8 cellular contexts compared by ENCODE assay signal in the genomic region with DNA sequence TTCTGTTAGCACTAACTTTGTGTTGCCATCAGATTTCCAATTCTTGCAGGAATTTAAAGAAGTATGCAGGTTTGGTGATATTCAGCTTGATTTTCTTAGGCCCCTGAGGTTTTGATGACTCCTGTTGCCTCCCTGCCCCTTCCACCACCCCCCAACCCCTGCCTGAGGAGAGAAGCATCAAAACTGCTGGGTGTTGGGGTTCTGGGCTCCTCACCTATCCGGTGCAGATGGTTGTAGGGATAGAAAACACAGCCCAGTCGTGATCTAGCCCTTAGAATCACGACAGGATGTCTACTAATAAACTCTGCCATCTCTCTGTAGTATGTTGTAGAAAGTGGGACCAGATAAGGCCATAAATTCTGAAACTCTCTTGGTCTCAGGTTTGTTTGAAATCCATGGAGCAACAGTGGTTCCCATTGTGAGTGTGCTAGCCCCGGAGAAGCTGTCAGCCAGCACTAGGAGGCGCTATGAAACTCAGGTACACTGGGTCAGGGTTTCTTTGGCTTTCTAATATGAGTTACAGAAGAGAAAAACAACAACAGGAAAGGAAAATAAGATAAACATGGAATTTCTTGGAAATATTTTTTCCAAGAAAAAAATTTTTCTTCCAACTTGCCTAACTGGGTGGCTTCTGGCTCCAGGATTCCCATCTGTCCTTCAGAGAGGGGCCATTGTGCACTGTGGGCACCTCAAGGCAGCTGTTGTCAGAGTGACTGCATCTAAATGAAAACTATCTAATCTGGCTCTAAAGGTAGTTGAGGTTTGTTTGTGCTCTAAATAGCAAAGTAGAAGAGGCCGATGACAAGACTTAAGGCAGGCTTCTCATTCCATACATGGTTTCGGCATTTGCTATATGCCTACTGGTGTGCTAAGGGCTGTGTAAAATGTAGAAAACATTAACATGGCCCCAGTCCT.
DNase-seq lines count a peak whose midpoint lies in the region; ATAC-seq and TF ChIP-seq lines count a peak whose summit lies in the region.

No MANE protein-coding gene starts in this region.

- no peaks in the 10 kb centered on the region for H3K27me3 ChIP-seq in DND-41 (ENCODE audit: insufficient read depth, low read length, poor library complexity)

- H3K27me3 Mint-ChIP-seq in nephron (ENCODE audit: low read depth) = no peaks in the 10 kb centered on the region

- H3K4me2 ChIP-seq in DND-41 (ENCODE audit: insufficient read depth, low read length) = no peak overlapping the region

- H3K79me2 ChIP-seq in DND-41 (ENCODE audit: insufficient read depth, low read length) = no peaks in the 10 kb centered on the region

- no peak overlapping the region for H3K4me3 ChIP-seq in DND-41 (ENCODE audit: low read depth in 1 of 2, low read length in 2 of 2)

- H3K27ac Mint-ChIP-seq in nephron = peak overlapping the region in 2 of 3 experiments; percentile 0 to 3

- TF ChIP-seq RAD21 in Ishikawa (IDR thresholded peaks at IDR 0.05; ENCODE audit: low read depth) = peak; percentile 45

- no peak overlapping the region for H3K9ac ChIP-seq in DND-41 (ENCODE audit: low read depth, low read length)

- H3K4me3 Mint-ChIP-seq in nephron = no peak overlapping the region

- ATAC-seq in DND-41 (ENCODE audit: insufficient read depth, low read depth) (peak; percentile 71), HG03520 (IDR thresholded peaks at IDR 0.05; ENCODE audit: unreplicated experiment) (no peak)

- no peaks in the 10 kb centered on the region for H3K4me1 ChIP-seq in DND-41 (ENCODE audit: insufficient read depth, low read length)

- no peaks in the 10 kb centered on the region for H3K9me3 Mint-ChIP-seq in nephron

- peaks cover 71% of the 10 kb centered on the region for H3K36me3 ChIP-seq in DND-41 (ENCODE audit: insufficient read depth, low read length)

- DNase-seq in DND-41 = peak; percentile 43
- no peak for DNase-seq in T-helper 1 cell
- no peak for DNase-seq in activated effector memory CD4-positive, alpha-beta T cell treated with anti-CD3 and anti-CD28 coated beads, Interleukin-2, amount 50 U/mL, for 16 hours
- no peak for DNase-seq in superior temporal gyrus (ENCODE audit: extremely low spot score)

- H3K4me1 Mint-ChIP-seq in nephron = peaks cover 18% of the 10 kb centered on the region

- no peaks in the 10 kb centered on the region for H4K20me1 ChIP-seq in DND-41 (ENCODE audit: insufficient read depth, low read length)

- H2AFZ ChIP-seq in DND-41 (ENCODE audit: low read depth, low read length) = no peak overlapping the region

- H3K27ac ChIP-seq in DND-41 (ENCODE audit: low read length) (no peak overlapping the region), cingulate gyrus (ENCODE audit: low read depth, low read length) (peak overlapping the region; percentile 83)

- peaks cover 72% of the 10 kb centered on the region for H3K36me3 Mint-ChIP-seq in nephron (ENCODE audit: low read depth)

- no peak for TF ChIP-seq EP300 in Ishikawa (IDR thresholded peaks at IDR 0.05; ENCODE audit: borderline replicate concordance)

- H3K9me3 ChIP-seq in DND-41 (ENCODE audit: insufficient read depth, low read length, severe bottlenecking) = no peaks in the 10 kb centered on the region

- TF ChIP-seq CTCF in DND-41 (IDR thresholded peaks at IDR 0.05; ENCODE audit: borderline replicate concordance, extremely low read depth, low read length, poor library complexity, severe bottlenecking) (peak; percentile 70), nephron (IDR thresholded peaks at IDR 0.05; ENCODE audit: unreplicated experiment in 3 of 3) (peak; percentile 44 to 56 (median 51))

TF ChIP-seq in Ishikawa, 13 proteins besides CTCF, POLR2A, EP300 and RAD21:
- TF ChIP-seq EGR1 (IDR thresholded peaks at IDR 0.05) (no peak), TCF12 (IDR thresholded peaks at IDR 0.05; ENCODE audit: low read depth) (no peak), FOXM1 (IDR thresholded peaks at IDR 0.05; ENCODE audit: borderline replicate concordance, low read depth) (no peak), CEBPB (IDR thresholded peaks at IDR 0.05) (no peak), YY1 (IDR thresholded peaks at IDR 0.05; ENCODE audit: low read depth) (no peak), CREB1 (IDR thresholded peaks at IDR 0.05; ENCODE audit: low read depth) (no peak), ZBTB7A (IDR thresholded peaks at IDR 0.05; ENCODE audit: low read depth) (no peak), USF1 (IDR thresholded peaks at IDR 0.05) (no peak), TEAD4 (IDR thresholded peaks at IDR 0.05) (no peak), NFIC (IDR thresholded peaks at IDR 0.05) (no peak), TAF1 (IDR thresholded peaks at IDR 0.05; ENCODE audit: low read depth) (no peak)
- TF ChIP-seq, protein P1, sequence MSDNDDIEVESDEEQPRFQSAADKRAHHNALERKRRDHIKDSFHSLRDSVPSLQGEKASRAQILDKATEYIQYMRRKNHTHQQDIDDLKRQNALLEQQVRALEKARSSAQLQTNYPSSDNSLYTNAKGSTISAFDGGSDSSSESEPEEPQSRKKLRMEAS (IDR thresholded peaks at IDR 0.05) = no peak
- TF ChIP-seq, protein P2, sequence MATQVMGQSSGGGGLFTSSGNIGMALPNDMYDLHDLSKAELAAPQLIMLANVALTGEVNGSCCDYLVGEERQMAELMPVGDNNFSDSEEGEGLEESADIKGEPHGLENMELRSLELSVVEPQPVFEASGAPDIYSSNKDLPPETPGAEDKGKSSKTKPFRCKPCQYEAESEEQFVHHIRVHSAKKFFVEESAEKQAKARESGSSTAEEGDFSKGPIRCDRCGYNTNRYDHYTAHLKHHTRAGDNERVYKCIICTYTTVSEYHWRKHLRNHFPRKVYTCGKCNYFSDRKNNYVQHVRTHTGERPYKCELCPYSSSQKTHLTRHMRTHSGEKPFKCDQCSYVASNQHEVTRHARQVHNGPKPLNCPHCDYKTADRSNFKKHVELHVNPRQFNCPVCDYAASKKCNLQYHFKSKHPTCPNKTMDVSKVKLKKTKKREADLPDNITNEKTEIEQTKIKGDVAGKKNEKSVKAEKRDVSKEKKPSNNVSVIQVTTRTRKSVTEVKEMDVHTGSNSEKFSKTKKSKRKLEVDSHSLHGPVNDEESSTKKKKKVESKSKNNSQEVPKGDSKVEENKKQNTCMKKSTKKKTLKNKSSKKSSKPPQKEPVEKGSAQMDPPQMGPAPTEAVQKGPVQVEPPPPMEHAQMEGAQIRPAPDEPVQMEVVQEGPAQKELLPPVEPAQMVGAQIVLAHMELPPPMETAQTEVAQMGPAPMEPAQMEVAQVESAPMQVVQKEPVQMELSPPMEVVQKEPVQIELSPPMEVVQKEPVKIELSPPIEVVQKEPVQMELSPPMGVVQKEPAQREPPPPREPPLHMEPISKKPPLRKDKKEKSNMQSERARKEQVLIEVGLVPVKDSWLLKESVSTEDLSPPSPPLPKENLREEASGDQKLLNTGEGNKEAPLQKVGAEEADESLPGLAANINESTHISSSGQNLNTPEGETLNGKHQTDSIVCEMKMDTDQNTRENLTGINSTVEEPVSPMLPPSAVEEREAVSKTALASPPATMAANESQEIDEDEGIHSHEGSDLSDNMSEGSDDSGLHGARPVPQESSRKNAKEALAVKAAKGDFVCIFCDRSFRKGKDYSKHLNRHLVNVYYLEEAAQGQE (IDR thresholded peaks at IDR 0.05; ENCODE audit: low read depth) = no peak
TF ChIP-seq in Ishikawa: peak in this region for 0.
